In the genomic region with DNA sequence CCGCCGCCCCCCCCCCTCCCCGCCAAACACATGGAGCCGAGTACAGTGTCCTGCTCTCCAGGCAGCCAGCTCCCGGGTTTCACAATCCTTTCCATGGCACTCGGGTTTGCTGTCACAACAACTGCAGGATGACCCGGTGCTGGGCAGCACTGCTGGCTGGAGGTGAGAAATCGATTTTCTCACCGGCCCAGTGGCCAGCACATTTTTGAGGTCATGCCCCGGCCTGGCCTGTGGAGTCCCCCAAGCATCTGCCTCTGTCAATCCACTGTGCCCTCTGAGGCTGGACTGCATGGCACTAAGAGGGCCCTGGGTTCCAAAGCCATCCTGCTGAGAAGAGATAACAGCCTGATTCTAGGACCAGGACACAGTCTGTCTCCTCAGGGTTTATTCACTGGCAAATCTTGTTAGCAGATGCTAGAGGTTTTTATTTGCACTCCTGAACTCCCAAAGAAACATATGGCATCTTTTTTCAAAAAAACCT, we compare ENCODE assay signal across 1 cellular context.
TF ChIP-seq lines count a peak whose summit lies in the region.

No MANE protein-coding gene starts in this region.

TF ChIP-seq in HepG2, 621 proteins besides CTCF, POLR2A, EP300 and RAD21 (continued from another document and continues in another):
- TF ChIP-seq PRDM15 (CRISPR knock-in tag; IDR thresholded peaks at IDR 0.05): no peak
- TF ChIP-seq ASH2L (IDR thresholded peaks at IDR 0.05; ENCODE audit: insufficient read length, low read depth, low read length): no peak
- no peak for TF ChIP-seq HNRNPH1 (optimal IDR thresholded peaks at IDR 0.05; ENCODE audit: low read depth, low read length)
- TF ChIP-seq, protein P1, sequence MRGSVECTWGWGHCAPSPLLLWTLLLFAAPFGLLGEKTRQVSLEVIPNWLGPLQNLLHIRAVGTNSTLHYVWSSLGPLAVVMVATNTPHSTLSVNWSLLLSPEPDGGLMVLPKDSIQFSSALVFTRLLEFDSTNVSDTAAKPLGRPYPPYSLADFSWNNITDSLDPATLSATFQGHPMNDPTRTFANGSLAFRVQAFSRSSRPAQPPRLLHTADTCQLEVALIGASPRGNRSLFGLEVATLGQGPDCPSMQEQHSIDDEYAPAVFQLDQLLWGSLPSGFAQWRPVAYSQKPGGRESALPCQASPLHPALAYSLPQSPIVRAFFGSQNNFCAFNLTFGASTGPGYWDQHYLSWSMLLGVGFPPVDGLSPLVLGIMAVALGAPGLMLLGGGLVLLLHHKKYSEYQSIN (CRISPR knock-in tag; IDR thresholded peaks at IDR 0.05; ENCODE audit: borderline replicate concordance): no peak
- TF ChIP-seq, protein P2, sequence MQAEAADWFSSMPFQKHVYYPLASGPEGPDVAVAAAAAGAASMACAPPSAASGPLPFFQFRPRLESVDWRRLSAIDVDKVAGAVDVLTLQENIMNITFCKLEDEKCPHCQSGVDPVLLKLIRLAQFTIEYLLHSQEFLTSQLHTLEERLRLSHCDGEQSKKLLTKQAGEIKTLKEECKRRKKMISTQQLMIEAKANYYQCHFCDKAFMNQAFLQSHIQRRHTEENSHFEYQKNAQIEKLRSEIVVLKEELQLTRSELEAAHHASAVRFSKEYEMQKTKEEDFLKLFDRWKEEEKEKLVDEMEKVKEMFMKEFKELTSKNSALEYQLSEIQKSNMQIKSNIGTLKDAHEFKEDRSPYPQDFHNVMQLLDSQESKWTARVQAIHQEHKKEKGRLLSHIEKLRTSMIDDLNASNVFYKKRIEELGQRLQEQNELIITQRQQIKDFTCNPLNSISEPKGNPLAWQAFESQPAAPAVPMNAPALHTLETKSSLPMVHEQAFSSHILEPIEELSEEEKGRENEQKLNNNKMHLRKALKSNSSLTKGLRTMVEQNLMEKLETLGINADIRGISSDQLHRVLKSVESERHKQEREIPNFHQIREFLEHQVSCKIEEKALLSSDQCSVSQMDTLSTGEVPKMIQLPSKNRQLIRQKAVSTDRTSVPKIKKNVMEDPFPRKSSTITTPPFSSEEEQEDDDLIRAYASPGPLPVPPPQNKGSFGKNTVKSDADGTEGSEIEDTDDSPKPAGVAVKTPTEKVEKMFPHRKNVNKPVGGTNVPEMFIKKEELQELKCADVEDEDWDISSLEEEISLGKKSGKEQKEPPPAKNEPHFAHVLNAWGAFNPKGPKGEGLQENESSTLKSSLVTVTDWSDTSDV (CRISPR knock-in tag; IDR thresholded peaks at IDR 0.05): peak; percentile 45; the same call in 1 of the 2 replicates
- peak; percentile 65; the same call in 1 of the 2 replicates for TF ChIP-seq ESRRA (CRISPR knock-in tag; IDR thresholded peaks at IDR 0.05; ENCODE audit: low read depth)
- peak; percentile 32; the same call in 1 of the 2 replicates for TF ChIP-seq ZFP1 (CRISPR knock-in tag; IDR thresholded peaks at IDR 0.05)
- no peak for TF ChIP-seq HOXA9 (CRISPR knock-in tag; IDR thresholded peaks at IDR 0.05; ENCODE audit: borderline replicate concordance)
- TF ChIP-seq, protein P3, sequence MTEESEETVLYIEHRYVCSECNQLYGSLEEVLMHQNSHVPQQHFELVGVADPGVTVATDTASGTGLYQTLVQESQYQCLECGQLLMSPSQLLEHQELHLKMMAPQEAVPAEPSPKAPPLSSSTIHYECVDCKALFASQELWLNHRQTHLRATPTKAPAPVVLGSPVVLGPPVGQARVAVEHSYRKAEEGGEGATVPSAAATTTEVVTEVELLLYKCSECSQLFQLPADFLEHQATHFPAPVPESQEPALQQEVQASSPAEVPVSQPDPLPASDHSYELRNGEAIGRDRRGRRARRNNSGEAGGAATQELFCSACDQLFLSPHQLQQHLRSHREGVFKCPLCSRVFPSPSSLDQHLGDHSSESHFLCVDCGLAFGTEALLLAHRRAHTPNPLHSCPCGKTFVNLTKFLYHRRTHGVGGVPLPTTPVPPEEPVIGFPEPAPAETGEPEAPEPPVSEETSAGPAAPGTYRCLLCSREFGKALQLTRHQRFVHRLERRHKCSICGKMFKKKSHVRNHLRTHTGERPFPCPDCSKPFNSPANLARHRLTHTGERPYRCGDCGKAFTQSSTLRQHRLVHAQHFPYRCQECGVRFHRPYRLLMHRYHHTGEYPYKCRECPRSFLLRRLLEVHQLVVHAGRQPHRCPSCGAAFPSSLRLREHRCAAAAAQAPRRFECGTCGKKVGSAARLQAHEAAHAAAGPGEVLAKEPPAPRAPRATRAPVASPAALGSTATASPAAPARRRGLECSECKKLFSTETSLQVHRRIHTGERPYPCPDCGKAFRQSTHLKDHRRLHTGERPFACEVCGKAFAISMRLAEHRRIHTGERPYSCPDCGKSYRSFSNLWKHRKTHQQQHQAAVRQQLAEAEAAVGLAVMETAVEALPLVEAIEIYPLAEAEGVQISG (CRISPR knock-in tag; IDR thresholded peaks at IDR 0.05): no peak
- no peak for TF ChIP-seq ARNT (IDR thresholded peaks at IDR 0.05)
- TF ChIP-seq SMARCC2 (IDR thresholded peaks at IDR 0.05): no peak
- 0 out of 2 replicates have a peak, but pooled peaks have one; percentile 14 for TF ChIP-seq MAFF (IDR thresholded peaks at IDR 0.05; ENCODE audit: low read depth, low read length)
- peak; percentile 82 for TF ChIP-seq ZBTB7B (CRISPR knock-in tag; IDR thresholded peaks at IDR 0.05)
- TF ChIP-seq SNRNP70 (IDR thresholded peaks at IDR 0.05; ENCODE audit: low read depth, low read length): no peak
- no peak for TF ChIP-seq ZNF232 (CRISPR knock-in tag; IDR thresholded peaks at IDR 0.05; ENCODE audit: borderline replicate concordance)
- TF ChIP-seq PAF1 (CRISPR knock-in tag; IDR thresholded peaks at IDR 0.05): no peak
- TF ChIP-seq ZKSCAN5 (CRISPR knock-in tag; IDR thresholded peaks at IDR 0.05): peak; percentile 99
- TF ChIP-seq KLF11 (CRISPR knock-in tag; IDR thresholded peaks at IDR 0.05): no peak
- TF ChIP-seq, protein P4, sequence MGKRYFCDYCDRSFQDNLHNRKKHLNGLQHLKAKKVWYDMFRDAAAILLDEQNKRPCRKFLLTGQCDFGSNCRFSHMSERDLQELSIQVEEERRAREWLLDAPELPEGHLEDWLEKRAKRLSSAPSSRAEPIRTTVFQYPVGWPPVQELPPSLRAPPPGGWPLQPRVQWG (CRISPR knock-in tag; IDR thresholded peaks at IDR 0.05; ENCODE audit: borderline replicate concordance, low read depth): no peak
- TF ChIP-seq, protein P5, sequence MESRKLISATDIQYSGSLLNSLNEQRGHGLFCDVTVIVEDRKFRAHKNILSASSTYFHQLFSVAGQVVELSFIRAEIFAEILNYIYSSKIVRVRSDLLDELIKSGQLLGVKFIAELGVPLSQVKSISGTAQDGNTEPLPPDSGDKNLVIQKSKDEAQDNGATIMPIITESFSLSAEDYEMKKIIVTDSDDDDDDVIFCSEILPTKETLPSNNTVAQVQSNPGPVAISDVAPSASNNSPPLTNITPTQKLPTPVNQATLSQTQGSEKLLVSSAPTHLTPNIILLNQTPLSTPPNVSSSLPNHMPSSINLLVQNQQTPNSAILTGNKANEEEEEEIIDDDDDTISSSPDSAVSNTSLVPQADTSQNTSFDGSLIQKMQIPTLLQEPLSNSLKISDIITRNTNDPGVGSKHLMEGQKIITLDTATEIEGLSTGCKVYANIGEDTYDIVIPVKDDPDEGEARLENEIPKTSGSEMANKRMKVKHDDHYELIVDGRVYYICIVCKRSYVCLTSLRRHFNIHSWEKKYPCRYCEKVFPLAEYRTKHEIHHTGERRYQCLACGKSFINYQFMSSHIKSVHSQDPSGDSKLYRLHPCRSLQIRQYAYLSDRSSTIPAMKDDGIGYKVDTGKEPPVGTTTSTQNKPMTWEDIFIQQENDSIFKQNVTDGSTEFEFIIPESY (CRISPR knock-in tag; IDR thresholded peaks at IDR 0.05): peak; percentile 39; the same call in 1 of the 2 replicates
- no peak for TF ChIP-seq ZBTB8A (CRISPR knock-in tag; IDR thresholded peaks at IDR 0.05; ENCODE audit: borderline replicate concordance, low read depth)
- no peak for TF ChIP-seq ZNF83 (CRISPR knock-in tag; IDR thresholded peaks at IDR 0.05; ENCODE audit: borderline replicate concordance)
- 0 out of 2 replicates have a peak, but pooled peaks have one; percentile 24 for TF ChIP-seq MEIS2 (CRISPR knock-in tag; IDR thresholded peaks at IDR 0.05)
- no peak for TF ChIP-seq RORA (CRISPR knock-in tag; IDR thresholded peaks at IDR 0.05)
- no peak for TF ChIP-seq TBP (CRISPR knock-in tag; IDR thresholded peaks at IDR 0.05)
- peak; percentile 68 for TF ChIP-seq ZNF121 (CRISPR knock-in tag; IDR thresholded peaks at IDR 0.05)
- 0 out of 2 replicates have a peak, but pooled peaks have one; percentile 53 for TF ChIP-seq HNF4G (IDR thresholded peaks at IDR 0.05; ENCODE audit: borderline replicate concordance, low read depth, low read length)
- no peak for TF ChIP-seq HNF4G (CRISPR knock-in tag; IDR thresholded peaks at IDR 0.05; ENCODE audit: borderline replicate concordance, low read depth)
- no peak for TF ChIP-seq ZNF468 (CRISPR knock-in tag; IDR thresholded peaks at IDR 0.05)
- no peak for TF ChIP-seq RBM22 (optimal IDR thresholded peaks at IDR 0.05; ENCODE audit: low read length)
- TF ChIP-seq, protein P6, sequence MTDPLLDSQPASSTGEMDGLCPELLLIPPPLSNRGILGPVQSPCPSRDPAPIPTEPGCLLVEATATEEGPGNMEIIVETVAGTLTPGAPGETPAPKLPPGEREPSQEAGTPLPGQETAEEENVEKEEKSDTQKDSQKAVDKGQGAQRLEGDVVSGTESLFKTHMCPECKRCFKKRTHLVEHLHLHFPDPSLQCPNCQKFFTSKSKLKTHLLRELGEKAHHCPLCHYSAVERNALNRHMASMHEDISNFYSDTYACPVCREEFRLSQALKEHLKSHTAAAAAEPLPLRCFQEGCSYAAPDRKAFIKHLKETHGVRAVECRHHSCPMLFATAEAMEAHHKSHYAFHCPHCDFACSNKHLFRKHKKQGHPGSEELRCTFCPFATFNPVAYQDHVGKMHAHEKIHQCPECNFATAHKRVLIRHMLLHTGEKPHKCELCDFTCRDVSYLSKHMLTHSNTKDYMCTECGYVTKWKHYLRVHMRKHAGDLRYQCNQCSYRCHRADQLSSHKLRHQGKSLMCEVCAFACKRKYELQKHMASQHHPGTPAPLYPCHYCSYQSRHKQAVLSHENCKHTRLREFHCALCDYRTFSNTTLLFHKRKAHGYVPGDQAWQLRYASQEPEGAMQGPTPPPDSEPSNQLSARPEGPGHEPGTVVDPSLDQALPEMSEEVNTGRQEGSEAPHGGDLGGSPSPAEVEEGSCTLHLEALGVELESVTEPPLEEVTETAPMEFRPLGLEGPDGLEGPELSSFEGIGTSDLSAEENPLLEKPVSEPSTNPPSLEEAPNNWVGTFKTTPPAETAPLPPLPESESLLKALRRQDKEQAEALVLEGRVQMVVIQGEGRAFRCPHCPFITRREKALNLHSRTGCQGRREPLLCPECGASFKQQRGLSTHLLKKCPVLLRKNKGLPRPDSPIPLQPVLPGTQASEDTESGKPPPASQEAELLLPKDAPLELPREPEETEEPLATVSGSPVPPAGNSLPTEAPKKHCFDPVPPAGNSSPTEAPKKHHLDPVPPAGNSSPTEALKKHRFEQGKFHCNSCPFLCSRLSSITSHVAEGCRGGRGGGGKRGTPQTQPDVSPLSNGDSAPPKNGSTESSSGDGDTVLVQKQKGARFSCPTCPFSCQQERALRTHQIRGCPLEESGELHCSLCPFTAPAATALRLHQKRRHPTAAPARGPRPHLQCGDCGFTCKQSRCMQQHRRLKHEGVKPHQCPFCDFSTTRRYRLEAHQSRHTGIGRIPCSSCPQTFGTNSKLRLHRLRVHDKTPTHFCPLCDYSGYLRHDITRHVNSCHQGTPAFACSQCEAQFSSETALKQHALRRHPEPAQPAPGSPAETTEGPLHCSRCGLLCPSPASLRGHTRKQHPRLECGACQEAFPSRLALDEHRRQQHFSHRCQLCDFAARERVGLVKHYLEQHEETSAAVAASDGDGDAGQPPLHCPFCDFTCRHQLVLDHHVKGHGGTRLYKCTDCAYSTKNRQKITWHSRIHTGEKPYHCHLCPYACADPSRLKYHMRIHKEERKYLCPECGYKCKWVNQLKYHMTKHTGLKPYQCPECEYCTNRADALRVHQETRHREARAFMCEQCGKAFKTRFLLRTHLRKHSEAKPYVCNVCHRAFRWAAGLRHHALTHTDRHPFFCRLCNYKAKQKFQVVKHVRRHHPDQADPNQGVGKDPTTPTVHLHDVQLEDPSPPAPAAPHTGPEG (CRISPR knock-in tag; IDR thresholded peaks at IDR 0.05): 0 out of 2 replicates have a peak, but pooled peaks have one; percentile 36
- no peak for TF ChIP-seq FLYWCH1 (CRISPR knock-in tag; IDR thresholded peaks at IDR 0.05)
